8 cellular contexts compared by ENCODE assay signal in the genomic region with DNA sequence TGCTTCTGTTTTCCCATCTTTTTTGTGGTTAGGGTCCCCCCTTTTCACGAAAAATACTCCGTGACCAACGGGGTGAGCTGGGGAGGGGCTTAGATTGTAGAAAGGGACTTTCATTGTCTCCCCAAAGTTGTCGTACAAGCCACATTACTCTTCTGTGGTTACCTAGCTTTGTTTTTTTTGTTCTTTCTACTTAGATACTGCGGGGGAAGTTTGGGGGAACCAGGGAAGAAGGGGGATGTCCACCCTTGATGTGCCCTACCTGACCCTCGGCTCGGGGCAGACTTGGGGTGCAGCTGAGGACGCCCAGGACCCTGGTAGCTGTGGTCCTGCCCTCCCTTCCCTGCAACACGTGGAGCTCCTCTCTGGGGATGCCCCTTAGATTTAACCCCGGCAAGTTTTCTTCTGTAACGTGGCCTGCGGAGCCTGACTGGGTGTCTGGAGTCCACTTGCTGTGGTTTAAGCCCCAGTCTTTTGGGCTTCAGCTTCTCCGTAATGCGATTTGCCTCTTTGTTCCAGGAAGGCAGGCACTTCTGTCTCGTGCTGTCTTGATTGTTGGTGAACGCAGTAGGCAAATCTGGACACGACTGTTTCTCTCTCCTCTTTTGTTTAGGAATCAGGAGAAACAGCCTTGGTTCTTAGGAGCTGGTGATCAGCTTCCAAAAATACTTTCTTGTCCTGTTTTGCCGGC. TPM values are rescaled to one million over a fixed set of nuclear protein-coding genes. Genes with fewer than 3 reads are reported as not detected.
DNase-seq lines count a peak whose midpoint lies in the region; ATAC-seq and TF ChIP-seq lines count a peak whose summit lies in the region.

No MANE protein-coding gene starts in this region.

- H3K4me1 Mint-ChIP-seq in WTC11 (peaks cover 39% of the 10 kb centered on the region), chondrocyte (ENCODE audit: low read depth) (peaks cover 48% of the 10 kb centered on the region)

- no peaks in the 10 kb centered on the region; the same call in 1 of the 2 replicates for H3K36me3 ChIP-seq in DOHH2 (ENCODE audit: control insufficient read depth, low read length)
- 0 out of 2 replicates have a peak, but pooled peaks cover 4% of the 10 kb centered on the region for H3K36me3 ChIP-seq in Karpas-422 (ENCODE audit: insufficient read depth, low read length)

- peak overlapping the region; percentile 86 for H3K4me3 Mint-ChIP-seq in WTC11
- H3K4me3 Mint-ChIP-seq in chondrocyte (ENCODE audit: unreplicated experiment): peak overlapping the region; percentile 92

- CTCF ChIA-PET in WTC11 (lab: Charles Lee): interaction anchor here (0.9 to 1.5 kb wide), 2 partner anchors 10 to 20 kb away, joined by 5 read pairs; no protein-coding TSS in a partner anchor

- TF ChIP-seq CTCF in DOHH2 (IDR thresholded peaks at IDR 0.05; ENCODE audit: low read depth, low read length, poor library complexity, severe bottlenecking) (no peak), WTC11 (IDR thresholded peaks at IDR 0.05) (no peak), chondrocyte (IDR thresholded peaks at IDR 0.05) (no peak)

- H3K4me2 ChIP-seq in DOHH2 (ENCODE audit: low read length) (peak overlapping the region; percentile 87), Karpas-422 (ENCODE audit: low read depth, low read length, poor library complexity, severe bottlenecking) (peak overlapping the region; percentile 96)

- no peaks in the 10 kb centered on the region for H3K27me3 ChIP-seq in DOHH2 (ENCODE audit: control insufficient read depth, low read length)
- no peaks in the 10 kb centered on the region for H3K27me3 ChIP-seq in Karpas-422 (ENCODE audit: low read length)

- no peaks in the 10 kb centered on the region for H3K27me3 Mint-ChIP-seq in WTC11 (ENCODE audit: low read depth)
- no peaks in the 10 kb centered on the region for H3K27me3 Mint-ChIP-seq in chondrocyte (ENCODE audit: low read depth)

- H3K4me1 ChIP-seq in DOHH2 (ENCODE audit: control insufficient read depth, low read length): peaks cover 29% of the 10 kb centered on the region
- peaks cover 34% of the 10 kb centered on the region for H3K4me1 ChIP-seq in Karpas-422 (ENCODE audit: low read length)

- H3K27ac Mint-ChIP-seq in WTC11 (peak overlapping the region; percentile 93), chondrocyte (ENCODE audit: unreplicated experiment) (peak overlapping the region; percentile 92)

- no peaks in the 10 kb centered on the region for H3K36me3 Mint-ChIP-seq in WTC11
- H3K36me3 Mint-ChIP-seq in chondrocyte (ENCODE audit: low read depth): no peaks in the 10 kb centered on the region

- H3K27ac ChIP-seq in DOHH2 (ENCODE audit: low read depth, low read length) (no peak overlapping the region), Karpas-422 (ENCODE audit: low read length) (peak overlapping the region; percentile 59)

- H3K9me3 ChIP-seq in DOHH2 (ENCODE audit: control insufficient read depth, insufficient read depth, low read length): no peaks in the 10 kb centered on the region
- H3K9me3 ChIP-seq in Karpas-422 (ENCODE audit: low read length): no peaks in the 10 kb centered on the region

- peak overlapping the region; percentile 71; the same call in 1 of the 2 replicates for H2AFZ ChIP-seq in Karpas-422 (ENCODE audit: low read length)

- H3K9me3 Mint-ChIP-seq in WTC11: no peaks in the 10 kb centered on the region
- H3K9me3 Mint-ChIP-seq in chondrocyte (ENCODE audit: low read depth): no peaks in the 10 kb centered on the region

- ATAC-seq in WTC11 (no peak; the same call in 1 of the 2 replicates), HG02884 (IDR thresholded peaks at IDR 0.05; ENCODE audit: unreplicated experiment) (no peak), GM21526 (IDR thresholded peaks at IDR 0.05; ENCODE audit: low FRiP score, unreplicated experiment) (no peak)

- H3K79me2 ChIP-seq in DOHH2 (ENCODE audit: control insufficient read depth, low read length): peaks cover 63% of the 10 kb centered on the region
- H3K79me2 ChIP-seq in Karpas-422 (ENCODE audit: low read length): peaks cover 57% of the 10 kb centered on the region

- peaks cover 3% of the 10 kb centered on the region; the same call in 1 of the 2 replicates for H4K20me1 ChIP-seq in DOHH2 (ENCODE audit: control insufficient read depth, insufficient read depth, low read depth, low read length)
- peaks cover 16% of the 10 kb centered on the region; the same call in 1 of the 2 replicates for H4K20me1 ChIP-seq in Karpas-422 (ENCODE audit: insufficient read depth, low read depth, low read length)

- H3F3A ChIP-seq in DOHH2 (ENCODE audit: control insufficient read depth, insufficient read depth): no peaks in the 10 kb centered on the region

- DNase-seq in Karpas-422 (peak; percentile 76), WTC11 (ENCODE audit: low spot score) (no peak), chondrocyte (ENCODE audit: low spot score) (peak; percentile 67), left kidney (ENCODE audit: low read depth, low spot score) (peak; percentile 71)
- peak; percentile 28 to 36 for DNase-seq in stimulated activated CD4-positive, alpha-beta T cell treated with anti-CD3 and anti-CD28 coated beads, Interleukin-4, amount 100 ng/mL, for 4 hours

- H3K9me2 ChIP-seq in DOHH2 (replicated peaks; ENCODE audit: control insufficient read depth, low read length): no peaks in the 10 kb centered on the region
- no peaks in the 10 kb centered on the region for H3K9me2 ChIP-seq in Karpas-422 (replicated peaks; ENCODE audit: insufficient read depth, low read length)

- POLR2A ChIA-PET in WTC11 (lab: Charles Lee): interaction anchor here (0.6 to 2.5 kb wide), 3 partner anchors 20 to 74 kb away, joined by 3 to 7 read pairs (median 3); a partner anchor contains a TSS

- peak overlapping the region; percentile 98 for H3K9ac ChIP-seq in Karpas-422 (ENCODE audit: low read length)

- peak overlapping the region; percentile 84 for H3K4me3 ChIP-seq in DOHH2 (ENCODE audit: low read length)
- peak overlapping the region; percentile 86 for H3K4me3 ChIP-seq in Karpas-422 (ENCODE audit: low read length)

TF ChIP-seq in WTC11, 78 proteins besides CTCF, POLR2A, EP300 and RAD21:
- TF ChIP-seq, protein P1, sequence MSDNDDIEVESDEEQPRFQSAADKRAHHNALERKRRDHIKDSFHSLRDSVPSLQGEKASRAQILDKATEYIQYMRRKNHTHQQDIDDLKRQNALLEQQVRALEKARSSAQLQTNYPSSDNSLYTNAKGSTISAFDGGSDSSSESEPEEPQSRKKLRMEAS (CRISPR knock-in tag; IDR thresholded peaks at IDR 0.05): peak; percentile 53; the same call in 1 of the 2 replicates
- TF ChIP-seq FOXP1 (CRISPR knock-in tag; IDR thresholded peaks at IDR 0.05; ENCODE audit: borderline replicate concordance) (no peak), TEAD1 (CRISPR knock-in tag; IDR thresholded peaks at IDR 0.05) (no peak), ZNF396 (CRISPR knock-in tag; IDR thresholded peaks at IDR 0.05; ENCODE audit: borderline replicate concordance) (no peak)
- TF ChIP-seq, protein P2, sequence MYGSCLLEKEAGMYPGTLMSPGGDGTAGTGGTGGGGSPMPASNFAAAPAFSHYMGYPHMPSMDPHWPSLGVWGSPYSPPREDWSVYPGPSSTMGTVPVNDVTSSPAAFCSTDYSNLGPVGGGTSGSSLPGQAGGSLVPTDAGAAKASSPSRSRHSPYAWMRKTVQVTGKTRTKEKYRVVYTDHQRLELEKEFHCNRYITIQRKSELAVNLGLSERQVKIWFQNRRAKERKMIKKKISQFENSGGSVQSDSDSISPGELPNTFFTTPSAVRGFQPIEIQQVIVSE (CRISPR knock-in tag; IDR thresholded peaks at IDR 0.05; ENCODE audit: borderline replicate concordance): no peak

RNA-seq across cellular contexts. Expression of a gene that starts 0.9 kb away (rescaled TPM):
- 23.6 and 28.3 TPM in 2 replicates for total RNA-seq in Karpas-422 (2014; rRNA removed; shearing (Covaris generic); ENCODE audit: low replicate concordance)
- total RNA-seq in WTC11 (2021) (61.9 to 64.9 TPM (median 63.9 TPM) in 3 replicates), chondrocyte (47.9 to 118 TPM (median 48.3 TPM) in 3 replicates)
